In the genomic region with DNA sequence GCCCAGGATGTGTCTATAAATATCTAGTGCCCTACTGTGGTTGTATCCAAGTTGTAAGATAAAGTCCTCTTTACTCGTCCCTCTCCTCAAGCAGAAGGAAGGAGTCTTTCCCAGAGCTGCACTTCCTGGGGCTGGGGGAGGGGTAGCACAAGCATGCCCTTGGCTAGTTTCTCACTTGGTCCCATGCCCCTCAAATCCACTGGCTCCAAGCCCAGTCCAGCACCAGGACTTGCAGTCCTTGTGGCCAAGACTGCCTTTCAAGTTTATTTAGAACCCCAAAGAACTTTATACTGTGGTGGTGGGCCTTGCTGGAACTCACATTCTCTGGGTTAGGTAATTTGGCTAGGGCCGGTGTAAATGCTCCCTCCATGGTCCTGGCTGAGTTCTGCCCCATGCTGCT, we compare ENCODE assay signal across 30 cellular contexts. TPM values are rescaled to one million over a fixed set of nuclear protein-coding genes. Genes with fewer than 3 reads are reported as not detected.
A peak's percentile ranks its signal among the peaks of the same experiment; 100 is the strongest.
DNase-seq lines count a peak whose midpoint lies in the region; ATAC-seq, FAIRE-seq and TF ChIP-seq lines count a peak whose summit lies in the region.
"Had no signal": no experiment of that assay in that cellular context is flagged by ENCODE, and none has a peak within 500 bp of the region (broad histone marks: within the 10 kb centered on the region; RNA-seq: fewer than 3 reads in every experiment).

No MANE protein-coding gene starts in this region.

- H3K9me3 ChIP-seq in astrocyte (ENCODE audit: insufficient read depth, low read depth, low read length): no peaks in the 10 kb centered on the region
- H3K9me3 ChIP-seq in CD8-positive, alpha-beta memory T cell (ENCODE audit: low read length): no peaks in the 10 kb centered on the region
- H3K9me3 ChIP-seq: BE2C, heart right ventricle, neutrophil had no signal

- H3K27me3 ChIP-seq in astrocyte (ENCODE audit: insufficient read depth, low read length): no peaks in the 10 kb centered on the region
- no peaks in the 10 kb centered on the region for H3K27me3 ChIP-seq in CD8-positive, alpha-beta memory T cell (ENCODE audit: insufficient read depth, low read length, poor library complexity, severe bottlenecking)
- H3K27me3 ChIP-seq: BE2C, dorsolateral prefrontal cortex, heart right ventricle, neutrophil, tibial nerve had no signal

- FAIRE-seq in astrocyte (lab: Jason Lieb, UNC): no peak
- FAIRE-seq: endothelial cell of umbilical vein, TTC549 had no signal

- no peak overlapping the region for H3K9ac ChIP-seq in astrocyte (ENCODE audit: low read length)

- H3K4me1 ChIP-seq in astrocyte (ENCODE audit: insufficient read depth, low read length): no peaks in the 10 kb centered on the region
- no peaks in the 10 kb centered on the region for H3K4me1 ChIP-seq in CD8-positive, alpha-beta memory T cell (ENCODE audit: insufficient read depth, low read length)
- H3K4me1 ChIP-seq: BE2C, tibial nerve had no signal

- CTCF ChIA-PET in CD8-positive, alpha-beta memory T cell (lab: Charles Lee): no interaction called here

- H3K9me3 Mint-ChIP-seq in astrocyte (ENCODE audit: unreplicated experiment): peaks cover 2% of the 10 kb centered on the region
- H3K9me3 Mint-ChIP-seq in CD8-positive, alpha-beta memory T cell: no peaks in the 10 kb centered on the region
- H3K9me3 Mint-ChIP-seq: activated CD8-positive, alpha-beta T cell treated with anti-CD3 and anti-CD28 coated beads for 36 hours; activated naive CD4-positive, alpha-beta T cell treated with anti-CD3 and anti-CD28 coated beads, Interleukin-2, amount 50 U/mL, for 72 hours; stimulated activated naive CD8-positive, alpha-beta T cell treated with anti-CD3 and anti-CD28 coated beads, Interleukin-15, amount 100 ng/mL, for 72 hours had no signal

- no peak overlapping the region for H3K27ac ChIP-seq in astrocyte (ENCODE audit: low read depth, low read length)
- H3K27ac ChIP-seq in CD8-positive, alpha-beta memory T cell (ENCODE audit: low read depth, low read length): no peak overlapping the region
- H3K27ac ChIP-seq: dorsolateral prefrontal cortex, heart right ventricle, neutrophil, tibial nerve had no signal

- peaks cover 2% of the 10 kb centered on the region for H3K4me1 Mint-ChIP-seq in astrocyte (ENCODE audit: low read depth, unreplicated experiment)
- no peaks in the 10 kb centered on the region for H3K4me1 Mint-ChIP-seq in CD8-positive, alpha-beta memory T cell
- H3K4me1 Mint-ChIP-seq: stimulated activated naive CD8-positive, alpha-beta T cell treated with anti-CD3 and anti-CD28 coated beads, Interleukin-15, amount 100 ng/mL, for 72 hours had no signal

- no peak overlapping the region for H3K4me3 Mint-ChIP-seq in astrocyte (ENCODE audit: unreplicated experiment)
- H3K4me3 Mint-ChIP-seq in CD8-positive, alpha-beta memory T cell: no peak overlapping the region
- H3K4me3 Mint-ChIP-seq: activated CD8-positive, alpha-beta T cell treated with anti-CD3 and anti-CD28 coated beads for 36 hours; stimulated activated naive CD8-positive, alpha-beta T cell treated with anti-CD3 and anti-CD28 coated beads, Interleukin-15, amount 100 ng/mL, for 72 hours had no signal

- DNase-seq in G401 (ENCODE audit: low spot score) (peak; percentile 8), astrocyte (ENCODE audit: low read depth) (peak; percentile 2), globus pallidus (ENCODE audit: low spot score) (peak; percentile 55), putamen (ENCODE audit: low spot score) (peak; percentile 42), cerebellum (ENCODE audit: low spot score) (no peak), NCI-H524 (lab: John Stamatoyannopoulos, UW) (no peak)
- DNase-seq in CD8-positive, alpha-beta memory T cell: no peak
- DNase-seq: activated CD8-positive, alpha-beta T cell treated with anti-CD3 and anti-CD28 coated beads for 36 hours; BE2C; HCEC 1CT; heart right ventricle; KG1; mammary epithelial cell; NCI-H1436; NCI-H446; RPMI8226; stimulated activated CD8-positive, alpha-beta memory T cell treated with anti-CD3 and anti-CD28 coated beads, Interleukin-4, amount 100 ng/mL, for 48 hours; stimulated activated naive CD8-positive, alpha-beta T cell treated with anti-CD3 and anti-CD28 coated beads, Interleukin-15, amount 100 ng/mL, for 72 hours; T-helper 1 cell had no signal

- H3K79me2 ChIP-seq in astrocyte (ENCODE audit: insufficient read depth, low read length): no peaks in the 10 kb centered on the region

- no peak for TF ChIP-seq CTCF in astrocyte (IDR thresholded peaks at IDR 0.05; ENCODE audit: insufficient read depth, low read depth, low read length)

- H3K36me3 ChIP-seq in astrocyte (ENCODE audit: insufficient read depth, low read length): no peaks in the 10 kb centered on the region
- no peaks in the 10 kb centered on the region for H3K36me3 ChIP-seq in CD8-positive, alpha-beta memory T cell (ENCODE audit: insufficient read depth, low read length)
- H3K36me3 ChIP-seq: BE2C, heart right ventricle, neutrophil, tibial nerve had no signal

- H4K20me1 ChIP-seq in astrocyte (ENCODE audit: insufficient read depth, low read length): no peaks in the 10 kb centered on the region

- H3K27me3 Mint-ChIP-seq in astrocyte (ENCODE audit: low read depth, unreplicated experiment): no peaks in the 10 kb centered on the region
- peaks cover 1 to 3% of the 10 kb centered on the region in 2 donors for H3K27me3 Mint-ChIP-seq in CD8-positive, alpha-beta memory T cell
- H3K27me3 Mint-ChIP-seq: activated CD8-positive, alpha-beta T cell treated with anti-CD3 and anti-CD28 coated beads for 36 hours had no signal

- no peak overlapping the region for H3K4me3 ChIP-seq in astrocyte (ENCODE audit: insufficient read depth, low read depth, low read length)
- H3K4me3 ChIP-seq in CD8-positive, alpha-beta memory T cell (ENCODE audit: low read length): no peak overlapping the region
- H3K4me3 ChIP-seq: dorsolateral prefrontal cortex, heart right ventricle, tibial nerve had no signal

- no peak overlapping the region for H3K27ac Mint-ChIP-seq in astrocyte (ENCODE audit: unreplicated experiment)
- H3K27ac Mint-ChIP-seq in CD8-positive, alpha-beta memory T cell: no peak overlapping the region
- H3K27ac Mint-ChIP-seq: activated CD8-positive, alpha-beta T cell treated with anti-CD3 and anti-CD28 coated beads for 36 hours; activated naive CD4-positive, alpha-beta T cell treated with anti-CD3 and anti-CD28 coated beads, Interleukin-2, amount 50 U/mL, for 72 hours; stimulated activated naive CD8-positive, alpha-beta T cell treated with anti-CD3 and anti-CD28 coated beads, Interleukin-15, amount 100 ng/mL, for 72 hours had no signal

- H3K4me2 ChIP-seq in astrocyte (ENCODE audit: low read length): no peak overlapping the region

- H2AFZ ChIP-seq in astrocyte (ENCODE audit: low read depth, low read length): no peak overlapping the region

- POLR2A ChIA-PET in CD8-positive, alpha-beta memory T cell (lab: Charles Lee): no interaction called here

- no peaks in the 10 kb centered on the region for H3K36me3 Mint-ChIP-seq in astrocyte (ENCODE audit: low read depth, unreplicated experiment)
- H3K36me3 Mint-ChIP-seq in CD8-positive, alpha-beta memory T cell: no peaks in the 10 kb centered on the region
- H3K36me3 Mint-ChIP-seq: activated naive CD4-positive, alpha-beta T cell treated with anti-CD3 and anti-CD28 coated beads, Interleukin-2, amount 50 U/mL, for 72 hours had no signal

- ATAC-seq in activated CD4-positive, CD25-positive, alpha-beta regulatory T cell treated with anti-CD3 and anti-CD28 coated beads, Interleukin-2, amount 50 U/mL, for 24 hours: no peak
- ATAC-seq: activated CD8-positive, alpha-beta T cell treated with anti-CD3 and anti-CD28 coated beads for 36 hours; activated naive CD4-positive, alpha-beta T cell treated with anti-CD3 and anti-CD28 coated beads, Interleukin-2, amount 50 U/mL, for 72 hours; stimulated activated naive CD8-positive, alpha-beta T cell treated with anti-CD3 and anti-CD28 coated beads, Interleukin-15, amount 100 ng/mL, for 72 hours had no signal

- in situ Hi-C loops in G401 (cut with HindIII; ENCODE audit: low sequenced_read_pairs): no loop called here

RNA-seq across cellular contexts. Expression of a gene that starts 43.2 kb away (rescaled TPM):
- not detected in 2 replicates for total RNA-seq in G401 (2014; rRNA removed; shearing (Covaris generic))
- total RNA-seq in astrocyte (0.16 and 0.26 TPM in 2 replicates), cerebellum (1.1 TPM)
- not detected for total RNA-seq in CD8-positive, alpha-beta memory T cell
- polyA plus RNA-seq in CD8-positive, alpha-beta memory T cell: not detected
- total RNA-seq: activated CD8-positive, alpha-beta T cell treated with anti-CD3 and anti-CD28 coated beads for 36 hours; activated naive CD4-positive, alpha-beta T cell treated with anti-CD3 and anti-CD28 coated beads, Interleukin-2, amount 50 U/mL, for 72 hours; endothelial cell of umbilical vein; pulmonary artery endothelial cell had no signal
- polyA plus RNA-seq: mammary epithelial cell had no signal

RNA-seq across cellular contexts. Expression of a gene that starts 50.1 kb away (rescaled TPM):
- total RNA-seq in G401 (2014; rRNA removed; shearing (Covaris generic)): not detected in 2 replicates
- not detected in 2 replicates for total RNA-seq in astrocyte
- total RNA-seq in cerebellum: 0.27 TPM
- not detected for total RNA-seq in CD8-positive, alpha-beta memory T cell
- not detected for polyA plus RNA-seq in CD8-positive, alpha-beta memory T cell
- total RNA-seq: A673; activated CD8-positive, alpha-beta T cell treated with anti-CD3 and anti-CD28 coated beads for 36 hours; activated naive CD4-positive, alpha-beta T cell treated with anti-CD3 and anti-CD28 coated beads, Interleukin-2, amount 50 U/mL, for 72 hours; endothelial cell of umbilical vein; fibroblast of lung; heart right ventricle; mammary epithelial cell; pulmonary artery endothelial cell; skeletal muscle tissue had no signal
- polyA plus RNA-seq: endothelial cell of umbilical vein, fibroblast of lung, heart right ventricle, mammary epithelial cell had no signal

Comparison
In these comparisons a context has a peak if more than half of its experiments do, and no peak if none do; other contexts are left out.
1. DNase-seq: peak in G401 (single experiment), astrocyte (single experiment), globus pallidus (single experiment) and putamen (single experiment); none in cerebellum (single experiment), CD8-positive, alpha-beta memory T cell (0 of 5) and NCI-H524 (0 of 2).